1 cellular context compared by ENCODE assay signal in the genomic region with DNA sequence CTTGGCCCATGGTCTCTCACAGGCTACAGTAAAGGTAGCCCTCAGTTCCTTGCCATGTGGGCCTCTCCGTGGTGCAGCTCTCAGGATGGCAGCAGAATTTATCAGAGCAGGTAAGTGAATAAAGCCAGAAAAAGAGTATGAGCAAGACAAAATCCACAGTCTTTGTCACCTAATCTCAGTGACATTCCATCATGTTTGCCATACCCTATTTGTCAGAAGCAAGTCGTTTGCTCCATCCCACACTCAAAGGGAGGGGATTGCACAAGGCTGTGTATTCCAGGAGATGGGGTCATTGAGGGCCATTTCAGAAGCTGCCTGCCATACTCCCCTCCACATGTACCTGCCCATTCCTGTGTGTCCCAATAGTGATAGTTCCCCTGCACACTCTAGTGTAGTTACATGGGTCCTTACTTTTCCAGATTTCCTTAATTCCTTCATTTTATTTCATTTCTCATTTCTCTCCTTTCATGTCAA.
TF ChIP-seq lines count a peak whose summit lies in the region.

No MANE protein-coding gene starts in this region.

TF ChIP-seq in HepG2, 621 proteins besides CTCF, POLR2A, EP300 and RAD21 (continued from another document and continues in another):
- TF ChIP-seq, protein P1, sequence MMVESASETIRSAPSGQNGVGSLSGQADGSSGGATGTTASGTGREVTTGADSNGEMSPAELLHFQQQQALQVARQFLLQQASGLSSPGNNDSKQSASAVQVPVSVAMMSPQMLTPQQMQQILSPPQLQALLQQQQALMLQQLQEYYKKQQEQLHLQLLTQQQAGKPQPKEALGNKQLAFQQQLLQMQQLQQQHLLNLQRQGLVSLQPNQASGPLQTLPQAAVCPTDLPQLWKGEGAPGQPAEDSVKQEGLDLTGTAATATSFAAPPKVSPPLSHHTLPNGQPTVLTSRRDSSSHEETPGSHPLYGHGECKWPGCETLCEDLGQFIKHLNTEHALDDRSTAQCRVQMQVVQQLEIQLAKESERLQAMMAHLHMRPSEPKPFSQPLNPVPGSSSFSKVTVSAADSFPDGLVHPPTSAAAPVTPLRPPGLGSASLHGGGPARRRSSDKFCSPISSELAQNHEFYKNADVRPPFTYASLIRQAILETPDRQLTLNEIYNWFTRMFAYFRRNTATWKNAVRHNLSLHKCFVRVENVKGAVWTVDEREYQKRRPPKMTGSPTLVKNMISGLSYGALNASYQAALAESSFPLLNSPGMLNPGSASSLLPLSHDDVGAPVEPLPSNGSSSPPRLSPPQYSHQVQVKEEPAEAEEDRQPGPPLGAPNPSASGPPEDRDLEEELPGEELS (CRISPR knock-in tag; IDR thresholded peaks at IDR 0.05), result peak; percentile 86
- TF ChIP-seq HNF4A (CRISPR knock-in tag; IDR thresholded peaks at IDR 0.05), result peak; percentile 65
- peak; percentile 71; the same call in 1 of the 2 replicates for TF ChIP-seq TBX2 (CRISPR knock-in tag; IDR thresholded peaks at IDR 0.05; ENCODE audit: borderline replicate concordance)
- TF ChIP-seq GFI1 (CRISPR knock-in tag; IDR thresholded peaks at IDR 0.05; ENCODE audit: borderline replicate concordance), result peak; percentile 86
- TF ChIP-seq NFATC3 (CRISPR knock-in tag; IDR thresholded peaks at IDR 0.05), result no peak
- TF ChIP-seq, protein P2, sequence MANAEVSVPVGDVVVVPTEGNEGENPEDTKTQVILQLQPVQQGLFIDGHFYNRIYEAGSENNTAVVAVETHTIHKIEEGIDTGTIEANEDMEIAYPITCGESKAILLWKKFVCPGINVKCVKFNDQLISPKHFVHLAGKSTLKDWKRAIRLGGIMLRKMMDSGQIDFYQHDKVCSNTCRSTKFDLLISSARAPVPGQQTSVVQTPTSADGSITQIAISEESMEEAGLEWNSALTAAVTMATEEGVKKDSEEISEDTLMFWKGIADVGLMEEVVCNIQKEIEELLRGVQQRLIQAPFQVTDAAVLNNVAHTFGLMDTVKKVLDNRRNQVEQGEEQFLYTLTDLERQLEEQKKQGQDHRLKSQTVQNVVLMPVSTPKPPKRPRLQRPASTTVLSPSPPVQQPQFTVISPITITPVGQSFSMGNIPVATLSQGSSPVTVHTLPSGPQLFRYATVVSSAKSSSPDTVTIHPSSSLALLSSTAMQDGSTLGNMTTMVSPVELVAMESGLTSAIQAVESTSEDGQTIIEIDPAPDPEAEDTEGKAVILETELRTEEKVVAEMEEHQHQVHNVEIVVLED (CRISPR knock-in tag; IDR thresholded peaks at IDR 0.05; ENCODE audit: borderline replicate concordance), result peak; percentile 27; the same call in 1 of the 2 replicates
- TF ChIP-seq, protein P3, sequence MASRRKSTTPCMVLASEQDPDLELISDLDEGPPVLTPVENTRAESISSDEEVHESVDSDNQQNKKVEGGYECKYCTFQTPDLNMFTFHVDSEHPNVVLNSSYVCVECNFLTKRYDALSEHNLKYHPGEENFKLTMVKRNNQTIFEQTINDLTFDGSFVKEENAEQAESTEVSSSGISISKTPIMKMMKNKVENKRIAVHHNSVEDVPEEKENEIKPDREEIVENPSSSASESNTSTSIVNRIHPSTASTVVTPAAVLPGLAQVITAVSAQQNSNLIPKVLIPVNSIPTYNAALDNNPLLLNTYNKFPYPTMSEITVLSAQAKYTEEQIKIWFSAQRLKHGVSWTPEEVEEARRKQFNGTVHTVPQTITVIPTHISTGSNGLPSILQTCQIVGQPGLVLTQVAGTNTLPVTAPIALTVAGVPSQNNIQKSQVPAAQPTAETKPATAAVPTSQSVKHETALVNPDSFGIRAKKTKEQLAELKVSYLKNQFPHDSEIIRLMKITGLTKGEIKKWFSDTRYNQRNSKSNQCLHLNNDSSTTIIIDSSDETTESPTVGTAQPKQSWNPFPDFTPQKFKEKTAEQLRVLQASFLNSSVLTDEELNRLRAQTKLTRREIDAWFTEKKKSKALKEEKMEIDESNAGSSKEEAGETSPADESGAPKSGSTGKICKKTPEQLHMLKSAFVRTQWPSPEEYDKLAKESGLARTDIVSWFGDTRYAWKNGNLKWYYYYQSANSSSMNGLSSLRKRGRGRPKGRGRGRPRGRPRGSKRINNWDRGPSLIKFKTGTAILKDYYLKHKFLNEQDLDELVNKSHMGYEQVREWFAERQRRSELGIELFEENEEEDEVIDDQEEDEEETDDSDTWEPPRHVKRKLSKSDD (CRISPR knock-in tag; IDR thresholded peaks at IDR 0.05; ENCODE audit: low read depth), result no peak; the same call in 1 of the 2 replicates
- TF ChIP-seq, protein P4, sequence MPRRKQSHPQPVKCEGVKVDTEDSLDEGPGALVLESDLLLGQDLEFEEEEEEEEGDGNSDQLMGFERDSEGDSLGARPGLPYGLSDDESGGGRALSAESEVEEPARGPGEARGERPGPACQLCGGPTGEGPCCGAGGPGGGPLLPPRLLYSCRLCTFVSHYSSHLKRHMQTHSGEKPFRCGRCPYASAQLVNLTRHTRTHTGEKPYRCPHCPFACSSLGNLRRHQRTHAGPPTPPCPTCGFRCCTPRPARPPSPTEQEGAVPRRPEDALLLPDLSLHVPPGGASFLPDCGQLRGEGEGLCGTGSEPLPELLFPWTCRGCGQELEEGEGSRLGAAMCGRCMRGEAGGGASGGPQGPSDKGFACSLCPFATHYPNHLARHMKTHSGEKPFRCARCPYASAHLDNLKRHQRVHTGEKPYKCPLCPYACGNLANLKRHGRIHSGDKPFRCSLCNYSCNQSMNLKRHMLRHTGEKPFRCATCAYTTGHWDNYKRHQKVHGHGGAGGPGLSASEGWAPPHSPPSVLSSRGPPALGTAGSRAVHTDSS (CRISPR knock-in tag; conservative IDR thresholded peaks at IDR 0.05), result no peak
- 0 out of 2 replicates have a peak, but pooled peaks have one; percentile 20 for TF ChIP-seq ZNF121 (CRISPR knock-in tag; IDR thresholded peaks at IDR 0.05)
- TF ChIP-seq TCF7 (IDR thresholded peaks at IDR 0.05; ENCODE audit: low read depth), result peak; percentile 84
- TF ChIP-seq ZNF747 (CRISPR knock-in tag; IDR thresholded peaks at IDR 0.05; ENCODE audit: borderline replicate concordance), result no peak
- peak; percentile 63; the same call in 1 of the 2 replicates for TF ChIP-seq YEATS2 (CRISPR knock-in tag; IDR thresholded peaks at IDR 0.05; ENCODE audit: borderline replicate concordance)
- TF ChIP-seq, protein P5, sequence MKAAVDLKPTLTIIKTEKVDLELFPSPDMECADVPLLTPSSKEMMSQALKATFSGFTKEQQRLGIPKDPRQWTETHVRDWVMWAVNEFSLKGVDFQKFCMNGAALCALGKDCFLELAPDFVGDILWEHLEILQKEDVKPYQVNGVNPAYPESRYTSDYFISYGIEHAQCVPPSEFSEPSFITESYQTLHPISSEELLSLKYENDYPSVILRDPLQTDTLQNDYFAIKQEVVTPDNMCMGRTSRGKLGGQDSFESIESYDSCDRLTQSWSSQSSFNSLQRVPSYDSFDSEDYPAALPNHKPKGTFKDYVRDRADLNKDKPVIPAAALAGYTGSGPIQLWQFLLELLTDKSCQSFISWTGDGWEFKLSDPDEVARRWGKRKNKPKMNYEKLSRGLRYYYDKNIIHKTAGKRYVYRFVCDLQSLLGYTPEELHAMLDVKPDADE (CRISPR knock-in tag; IDR thresholded peaks at IDR 0.05), result no peak
- TF ChIP-seq, protein P6, sequence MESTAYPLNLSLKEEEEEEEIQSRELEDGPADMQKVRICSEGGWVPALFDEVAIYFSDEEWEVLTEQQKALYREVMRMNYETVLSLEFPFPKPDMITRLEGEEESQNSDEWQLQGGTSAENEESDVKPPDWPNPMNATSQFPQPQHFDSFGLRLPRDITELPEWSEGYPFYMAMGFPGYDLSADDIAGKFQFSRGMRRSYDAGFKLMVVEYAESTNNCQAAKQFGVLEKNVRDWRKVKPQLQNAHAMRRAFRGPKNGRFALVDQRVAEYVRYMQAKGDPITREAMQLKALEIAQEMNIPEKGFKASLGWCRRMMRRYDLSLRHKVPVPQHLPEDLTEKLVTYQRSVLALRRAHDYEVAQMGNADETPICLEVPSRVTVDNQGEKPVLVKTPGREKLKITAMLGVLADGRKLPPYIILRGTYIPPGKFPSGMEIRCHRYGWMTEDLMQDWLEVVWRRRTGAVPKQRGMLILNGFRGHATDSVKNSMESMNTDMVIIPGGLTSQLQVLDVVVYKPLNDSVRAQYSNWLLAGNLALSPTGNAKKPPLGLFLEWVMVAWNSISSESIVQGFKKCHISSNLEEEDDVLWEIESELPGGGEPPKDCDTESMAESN (CRISPR knock-in tag; conservative IDR thresholded peaks at IDR 0.05), result no peak; the same call in 1 of the 2 replicates
- TF ChIP-seq ZNF891 (CRISPR knock-in tag; IDR thresholded peaks at IDR 0.05), result no peak
- TF ChIP-seq GPN1 (CRISPR knock-in tag; IDR thresholded peaks at IDR 0.05; ENCODE audit: borderline replicate concordance), result no peak
- TF ChIP-seq, protein P7, sequence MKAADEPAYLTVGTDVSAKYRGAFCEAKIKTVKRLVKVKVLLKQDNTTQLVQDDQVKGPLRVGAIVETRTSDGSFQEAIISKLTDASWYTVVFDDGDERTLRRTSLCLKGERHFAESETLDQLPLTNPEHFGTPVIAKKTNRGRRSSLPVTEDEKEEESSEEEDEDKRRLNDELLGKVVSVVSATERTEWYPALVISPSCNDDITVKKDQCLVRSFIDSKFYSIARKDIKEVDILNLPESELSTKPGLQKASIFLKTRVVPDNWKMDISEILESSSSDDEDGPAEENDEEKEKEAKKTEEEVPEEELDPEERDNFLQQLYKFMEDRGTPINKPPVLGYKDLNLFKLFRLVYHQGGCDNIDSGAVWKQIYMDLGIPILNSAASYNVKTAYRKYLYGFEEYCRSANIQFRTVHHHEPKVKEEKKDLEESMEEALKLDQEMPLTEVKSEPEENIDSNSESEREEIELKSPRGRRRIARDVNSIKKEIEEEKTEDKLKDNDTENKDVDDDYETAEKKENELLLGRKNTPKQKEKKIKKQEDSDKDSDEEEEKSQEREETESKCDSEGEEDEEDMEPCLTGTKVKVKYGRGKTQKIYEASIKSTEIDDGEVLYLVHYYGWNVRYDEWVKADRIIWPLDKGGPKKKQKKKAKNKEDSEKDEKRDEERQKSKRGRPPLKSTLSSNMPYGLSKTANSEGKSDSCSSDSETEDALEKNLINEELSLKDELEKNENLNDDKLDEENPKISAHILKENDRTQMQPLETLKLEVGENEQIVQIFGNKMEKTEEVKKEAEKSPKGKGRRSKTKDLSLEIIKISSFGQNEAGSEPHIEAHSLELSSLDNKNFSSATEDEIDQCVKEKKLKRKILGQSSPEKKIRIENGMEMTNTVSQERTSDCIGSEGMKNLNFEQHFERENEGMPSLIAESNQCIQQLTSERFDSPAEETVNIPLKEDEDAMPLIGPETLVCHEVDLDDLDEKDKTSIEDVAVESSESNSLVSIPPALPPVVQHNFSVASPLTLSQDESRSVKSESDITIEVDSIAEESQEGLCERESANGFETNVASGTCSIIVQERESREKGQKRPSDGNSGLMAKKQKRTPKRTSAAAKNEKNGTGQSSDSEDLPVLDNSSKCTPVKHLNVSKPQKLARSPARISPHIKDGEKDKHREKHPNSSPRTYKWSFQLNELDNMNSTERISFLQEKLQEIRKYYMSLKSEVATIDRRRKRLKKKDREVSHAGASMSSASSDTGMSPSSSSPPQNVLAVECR (CRISPR knock-in tag; IDR thresholded peaks at IDR 0.05; ENCODE audit: borderline replicate concordance), result peak; percentile 50; the same call in 1 of the 2 replicates
- TF ChIP-seq, protein P8, sequence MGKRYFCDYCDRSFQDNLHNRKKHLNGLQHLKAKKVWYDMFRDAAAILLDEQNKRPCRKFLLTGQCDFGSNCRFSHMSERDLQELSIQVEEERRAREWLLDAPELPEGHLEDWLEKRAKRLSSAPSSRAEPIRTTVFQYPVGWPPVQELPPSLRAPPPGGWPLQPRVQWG (CRISPR knock-in tag; IDR thresholded peaks at IDR 0.05; ENCODE audit: borderline replicate concordance, low read depth), result no peak
- TF ChIP-seq KDM4B (CRISPR knock-in tag; IDR thresholded peaks at IDR 0.05), result 0 out of 2 replicates have a peak, but pooled peaks have one; percentile 62
- TF ChIP-seq ZNF225 (CRISPR knock-in tag; IDR thresholded peaks at IDR 0.05), result no peak
- TF ChIP-seq ZNF652 (CRISPR knock-in tag; IDR thresholded peaks at IDR 0.05; ENCODE audit: borderline replicate concordance, low read depth), result no peak
- TF ChIP-seq ZNF350 (CRISPR knock-in tag; IDR thresholded peaks at IDR 0.05; ENCODE audit: borderline replicate concordance, low read depth), result 0 out of 2 replicates have a peak, but pooled peaks have one; percentile 33
- TF ChIP-seq ZNF720 (CRISPR knock-in tag; IDR thresholded peaks at IDR 0.05), result no peak
- TF ChIP-seq SUZ12 (IDR thresholded peaks at IDR 0.05; ENCODE audit: low read depth, low read length), result no peak
- TF ChIP-seq ZNF776 (CRISPR knock-in tag; IDR thresholded peaks at IDR 0.05), result no peak
- TF ChIP-seq MTA1 (CRISPR knock-in tag; IDR thresholded peaks at IDR 0.05; ENCODE audit: borderline replicate concordance), result no peak
- TF ChIP-seq SP1 (IDR thresholded peaks at IDR 0.05), result no peak
- peak; percentile 60; the same call in 1 of the 2 replicates for TF ChIP-seq SP1 (CRISPR knock-in tag; IDR thresholded peaks at IDR 0.05)
- TF ChIP-seq NR2F6 (IDR thresholded peaks at IDR 0.05), result peak; percentile 85
- peak; percentile 94 for TF ChIP-seq NR2F6 (CRISPR knock-in tag; IDR thresholded peaks at IDR 0.05)
- no peak for TF ChIP-seq ZKSCAN5 (CRISPR knock-in tag; IDR thresholded peaks at IDR 0.05)
- TF ChIP-seq YEATS4 (CRISPR knock-in tag; IDR thresholded peaks at IDR 0.05; ENCODE audit: borderline replicate concordance), result no peak
- TF ChIP-seq ZNF879 (CRISPR knock-in tag; IDR thresholded peaks at IDR 0.05), result no peak
- peak; percentile 96; the same call in 1 of the 2 replicates for TF ChIP-seq RXRA (CRISPR knock-in tag; IDR thresholded peaks at IDR 0.05)
- peak; percentile 77 for TF ChIP-seq ZSCAN9 (CRISPR knock-in tag; IDR thresholded peaks at IDR 0.05; ENCODE audit: borderline replicate concordance)
- no peak for TF ChIP-seq ZNF20 (CRISPR knock-in tag; IDR thresholded peaks at IDR 0.05)
- no peak for TF ChIP-seq HOXA7 (CRISPR knock-in tag; IDR thresholded peaks at IDR 0.05)
- TF ChIP-seq, protein P9, sequence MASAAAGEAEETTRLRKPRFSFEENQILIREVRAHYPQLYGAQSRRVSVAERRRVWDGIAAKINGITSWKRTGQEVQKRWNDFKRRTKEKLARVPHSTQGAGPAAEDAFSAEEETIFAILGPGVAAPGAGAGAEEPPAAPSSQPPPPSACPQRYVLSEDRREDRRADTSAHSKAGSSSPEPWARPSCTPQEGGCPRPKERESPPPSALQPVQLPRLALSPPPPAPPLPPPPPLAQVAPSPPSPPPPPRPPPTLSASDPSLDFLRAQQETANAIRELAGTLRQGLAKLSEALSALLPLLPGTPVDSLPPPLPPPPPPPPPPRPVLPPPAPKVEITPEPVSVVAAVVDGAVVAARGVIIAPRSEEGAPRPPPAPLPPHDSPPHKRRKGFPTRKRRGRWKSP (CRISPR knock-in tag; IDR thresholded peaks at IDR 0.05), result no peak
- TF ChIP-seq STAG1 (CRISPR knock-in tag; IDR thresholded peaks at IDR 0.05), result no peak
- TF ChIP-seq ATM (IDR thresholded peaks at IDR 0.05; ENCODE audit: borderline replicate concordance), result no peak
- TF ChIP-seq MEIS1 (CRISPR knock-in tag; IDR thresholded peaks at IDR 0.05; ENCODE audit: borderline replicate concordance), result no peak
- no peak for TF ChIP-seq ZSCAN30 (CRISPR knock-in tag; IDR thresholded peaks at IDR 0.05)
- peak; percentile 81; the same call in 1 of the 2 replicates for TF ChIP-seq NFKBIZ (CRISPR knock-in tag; IDR thresholded peaks at IDR 0.05)
